In the genomic region with DNA sequence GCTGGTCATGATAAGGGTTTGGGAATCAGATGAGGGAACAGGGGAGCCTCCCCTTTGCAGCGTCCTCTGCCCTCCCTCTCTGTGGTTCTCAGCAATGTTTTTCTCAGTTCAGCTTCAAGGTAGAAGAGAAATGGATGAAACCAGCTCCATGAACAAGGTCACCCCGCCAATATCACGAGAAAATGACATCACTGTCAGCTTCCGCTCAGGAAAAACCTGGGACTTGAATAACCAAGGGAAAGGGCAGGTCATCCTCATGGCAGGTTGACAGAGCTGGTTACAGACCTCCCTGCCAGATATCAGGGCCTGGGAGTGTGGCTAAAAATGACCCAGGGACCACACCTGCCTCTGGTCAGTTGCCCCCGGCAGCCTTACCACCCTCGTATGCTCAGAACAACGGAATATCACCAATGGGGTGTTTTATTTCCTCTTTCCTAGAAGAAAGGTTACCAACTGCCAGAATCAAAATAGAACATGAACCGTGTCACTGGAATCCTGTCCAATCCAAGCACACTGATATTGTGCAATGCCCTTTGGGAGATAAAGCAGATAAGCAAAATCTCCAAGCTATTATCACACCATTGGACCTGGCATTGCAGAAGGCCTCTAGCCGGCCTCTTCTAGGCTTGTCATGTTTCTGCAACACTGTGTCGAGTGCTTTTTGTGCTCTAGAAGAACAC, we compare ENCODE assay signal across 13 cellular contexts. TPM values are rescaled to one million over a fixed set of nuclear protein-coding genes. Genes with fewer than 3 reads are reported as not detected.
A peak's percentile ranks its signal among the peaks of the same experiment; 100 is the strongest.
DNase-seq lines count a peak whose midpoint lies in the region; ATAC-seq and TF ChIP-seq lines count a peak whose summit lies in the region.
"Had no signal": no experiment of that assay in that cellular context is flagged by ENCODE, and none has a peak within 500 bp of the region (broad histone marks: within the 10 kb centered on the region; RNA-seq: fewer than 3 reads in every experiment).

No MANE protein-coding gene starts in this region.

- H3K27ac Mint-ChIP-seq in osteocyte (ENCODE audit: unreplicated experiment) = no peak overlapping the region
- H3K27ac Mint-ChIP-seq: memory B cell; stimulated activated naive CD8-positive, alpha-beta T cell treated with anti-CD3 and anti-CD28 coated beads, Interleukin-15, amount 100 ng/mL, for 72 hours had no signal

- H3K4me3 ChIP-seq in fibroblast of the aortic adventitia (ENCODE audit: low read depth, low read length) = no peak overlapping the region

- H3K36me3 Mint-ChIP-seq in osteocyte (ENCODE audit: unreplicated experiment) = peaks cover 3% of the 10 kb centered on the region

- no peak overlapping the region for H3K4me3 Mint-ChIP-seq in osteocyte (ENCODE audit: unreplicated experiment)
- H3K4me3 Mint-ChIP-seq: memory B cell; stimulated activated naive CD8-positive, alpha-beta T cell treated with anti-CD3 and anti-CD28 coated beads, Interleukin-15, amount 100 ng/mL, for 72 hours had no signal

- H3K27me3 Mint-ChIP-seq in osteocyte (ENCODE audit: unreplicated experiment) = no peaks in the 10 kb centered on the region
- H3K27me3 Mint-ChIP-seq: stimulated activated naive CD8-positive, alpha-beta T cell treated with anti-CD3 and anti-CD28 coated beads, Interleukin-15, amount 100 ng/mL, for 72 hours had no signal

- DNase-seq in EH (ENCODE audit: low read depth) (peak; percentile 84), RPMI7951 (ENCODE audit: low read depth) (peak; percentile 67), fibroblast of the aortic adventitia (ENCODE audit: low read depth) (peak; percentile 96), osteocyte (ENCODE audit: extremely low spot score, unreplicated experiment) (peak; percentile 40), ureter (ENCODE audit: low spot score) (no peak), NCI-H2227 (lab: John Stamatoyannopoulos, UW; ENCODE audit: unreplicated experiment) (no peak)
- DNase-seq: activated CD4-positive, alpha-beta T cell treated with anti-CD3 and anti-CD28 coated beads, Interleukin-2, amount 50 U/mL, for 1 hour; C1 segment of cervical spinal cord; NCI-H1048; stimulated activated naive CD8-positive, alpha-beta T cell treated with anti-CD3 and anti-CD28 coated beads, Interleukin-15, amount 100 ng/mL, for 72 hours had no signal

- no peak for TF ChIP-seq CTCF in fibroblast of the aortic adventitia (IDR thresholded peaks at IDR 0.05; ENCODE audit: insufficient read depth, low read length)
- no peak for TF ChIP-seq CTCF in osteocyte (IDR thresholded peaks at IDR 0.05)

- ATAC-seq in HG02938 (IDR thresholded peaks at IDR 0.05; ENCODE audit: unreplicated experiment) (no peak), GM21515 (IDR thresholded peaks at IDR 0.05; ENCODE audit: unreplicated experiment) (no peak)
- ATAC-seq: stimulated activated naive CD8-positive, alpha-beta T cell treated with anti-CD3 and anti-CD28 coated beads, Interleukin-15, amount 100 ng/mL, for 72 hours had no signal

- no peaks in the 10 kb centered on the region for H3K9me3 Mint-ChIP-seq in osteocyte (ENCODE audit: unreplicated experiment)
- H3K9me3 Mint-ChIP-seq: memory B cell; stimulated activated naive CD8-positive, alpha-beta T cell treated with anti-CD3 and anti-CD28 coated beads, Interleukin-15, amount 100 ng/mL, for 72 hours had no signal

- H3K4me1 Mint-ChIP-seq in osteocyte (ENCODE audit: unreplicated experiment) = peaks cover 68% of the 10 kb centered on the region
- H3K4me1 Mint-ChIP-seq: stimulated activated naive CD8-positive, alpha-beta T cell treated with anti-CD3 and anti-CD28 coated beads, Interleukin-15, amount 100 ng/mL, for 72 hours had no signal

RNA-seq across cellular contexts. Expression of a gene that starts 26.1 kb away (rescaled TPM):
- 40.7 and 42.8 TPM in 2 replicates for total RNA-seq in RPMI7951 (2014; rRNA removed; shearing (Covaris generic))
- total RNA-seq in fibroblast of the aortic adventitia (ENCODE audit: low replicate concordance) = 5.6 and 15.6 TPM in 2 replicates
- 9.9 and 10.0 TPM in 2 replicates for total RNA-seq in osteocyte
- total RNA-seq in ureter = 11.4 TPM

RNA-seq across cellular contexts. Expression of a gene that starts 26.3 kb away (rescaled TPM):
- 19.6 and 21.2 TPM in 2 replicates for total RNA-seq in RPMI7951 (2014; rRNA removed; shearing (Covaris generic))
- 61.6 and 186 TPM in 2 replicates for total RNA-seq in fibroblast of the aortic adventitia (ENCODE audit: low replicate concordance)
- total RNA-seq in osteocyte = 39.4 and 41.5 TPM in 2 replicates
- total RNA-seq in ureter = 55.6 TPM

Comparison
In these comparisons a context has a peak if more than half of its experiments do, and no peak if none do; other contexts are left out.
1. DNase-seq: peak in EH (single experiment), RPMI7951 (single experiment), fibroblast of the aortic adventitia (single experiment) and osteocyte (single experiment); none in ureter (single experiment) and NCI-H2227 (single experiment).